22 cellular contexts compared by ENCODE assay signal in genomic region chr1:211344335-211344664, GRCh38. TPM values are rescaled to one million over a fixed set of nuclear protein-coding genes. Genes with fewer than 3 reads are reported as not detected.
DNase-seq lines count a peak whose midpoint lies in the region; ATAC-seq, FAIRE-seq and TF ChIP-seq lines count a peak whose summit lies in the region.
"Had no signal": no experiment of that assay in that cellular context is flagged by ENCODE, and none has a peak within 500 bp of the region (broad histone marks: within the 10 kb centered on the region; RNA-seq: fewer than 3 reads in every experiment).

No MANE protein-coding gene starts in this region.

- peaks cover 51 to 96% (median 76%) of the 10 kb centered on the region in 4 donors for H3K4me1 Mint-ChIP-seq in CD4-positive, CD25-positive, alpha-beta regulatory T cell
- peaks cover 53 to 73% (median 61%) of the 10 kb centered on the region in 3 donors for H3K4me1 Mint-ChIP-seq in IgD-negative memory B cell
- peaks cover 13% of the 10 kb centered on the region for H3K4me1 Mint-ChIP-seq in MCF 10A (ENCODE audit: insufficient read depth, unreplicated experiment)
- H3K4me1 Mint-ChIP-seq: neural crest cell had no signal

- H3K9me3 Mint-ChIP-seq in CD4-positive, CD25-positive, alpha-beta regulatory T cell = peaks cover 0 to 4% (median 0%) of the 10 kb centered on the region in 7 donors
- H3K9me3 Mint-ChIP-seq in IgD-negative memory B cell (no peaks in the 10 kb centered on the region), MCF 10A (ENCODE audit: unreplicated experiment) (no peaks in the 10 kb centered on the region)
- H3K9me3 Mint-ChIP-seq: neural crest cell had no signal

- in situ Hi-C loops in K562 (cut with MboI) = no loop called here

- peak in 1 of 2 donors; percentile 29 for ATAC-seq in CD4-positive, CD25-positive, alpha-beta regulatory T cell (ENCODE audit: low read depth in 2 of 2)
- ATAC-seq in K562 = peak; percentile 63
- ATAC-seq in mucosa of descending colon = peak; percentile 76
- ATAC-seq: left lobe of liver, PC-3, psoas muscle had no signal

- POLR2A ChIA-PET in K562 (lab: Yijun Ruan, JAX) = interaction anchor here (1.2 to 4.5 kb wide), 6 partner anchors 10 to 40 kb away, joined by 3 to 14 read pairs (median 4); no protein-coding TSS in a partner anchor
- POLR2A ChIA-PET in MCF 10A (lab: Yijun Ruan, JAX) = interaction anchor here (0.8 to 1.7 kb wide), 2 partner anchors 10 to 16 kb away, joined by 3 to 4 read pairs; no protein-coding TSS in a partner anchor

- no peak overlapping the region for H3K4me2 ChIP-seq in K562 (ENCODE audit: insufficient read depth, low read length)
- H3K4me2 ChIP-seq: KMS-11 had no signal

- no peak overlapping the region for H3K4me3 ChIP-seq in CD4-positive, CD25-positive, alpha-beta regulatory T cell (ENCODE audit: low read depth, low read length)
- no peak overlapping the region for H3K4me3 ChIP-seq in K562
- H3K4me3 ChIP-seq in mucosa of descending colon = no peak overlapping the region
- H3K4me3 ChIP-seq: psoas muscle had no signal

- peaks cover 14% of the 10 kb centered on the region for H3K36me3 Mint-ChIP-seq in CD4-positive, CD25-positive, alpha-beta regulatory T cell
- peaks cover 4% of the 10 kb centered on the region for H3K36me3 Mint-ChIP-seq in IgD-negative memory B cell
- no peaks in the 10 kb centered on the region for H3K36me3 Mint-ChIP-seq in MCF 10A (ENCODE audit: insufficient read depth, unreplicated experiment)

- intact Hi-C loops in K562 (cut with micrococcal nuclease) (no loop called here), mucosa of descending colon (cut with DNase I, micrococcal nuclease) (no loop called here), MCF 10A (cut with micrococcal nuclease) (no loop called here)

- H3K27me3 ChIP-seq in CD4-positive, CD25-positive, alpha-beta regulatory T cell (ENCODE audit: control insufficient read depth, insufficient read depth, low read length) = no peaks in the 10 kb centered on the region
- H3K27me3 ChIP-seq in K562 (ENCODE audit: control insufficient read depth in 2 of 2, insufficient read depth in 2 of 2, low read length in 2 of 2) = no peaks in the 10 kb centered on the region

- no peak for TF ChIP-seq POLR2A in K562 (conservative IDR thresholded peaks at IDR 0.05)

- TF ChIP-seq RAD21 in K562 (CRISPR knock-in tag; conservative IDR thresholded peaks at IDR 0.05 in 1 of 2, IDR thresholded peaks at IDR 0.05 in 1 of 2) = no peak

- CTCF ChIA-PET in K562 (lab: Yijun Ruan, JAX; ENCODE audit: low intra/inter-chr PET ratio) (no interaction called here), MCF 10A (lab: Yijun Ruan, JAX) (interaction anchor here (0.6 to 6.0 kb wide), 11 partner anchors 10 to 994 kb away, joined by 3 to 34 read pairs (median 5); no protein-coding TSS in a partner anchor)

- no peaks in the 10 kb centered on the region for H4K20me1 ChIP-seq in K562 (replicated peaks; ENCODE audit: control insufficient read depth, insufficient read depth, low read length)

- H3K27ac Mint-ChIP-seq in CD4-positive, CD25-positive, alpha-beta regulatory T cell = peak overlapping the region in 2 of 3 donors; percentile 32 to 77
- H3K27ac Mint-ChIP-seq in IgD-negative memory B cell = peak overlapping the region; percentile 19 to 95 (median 89)
- no peak overlapping the region for H3K27ac Mint-ChIP-seq in MCF 10A (ENCODE audit: low read depth, unreplicated experiment)

- peak overlapping the region in 1 of 4 donors; percentile 59 for H3K4me3 Mint-ChIP-seq in CD4-positive, CD25-positive, alpha-beta regulatory T cell
- H3K4me3 Mint-ChIP-seq in IgD-negative memory B cell = peak overlapping the region in 3 of 4 donors; percentile 55 to 87 (median 76)
- H3K4me3 Mint-ChIP-seq in MCF 10A (ENCODE audit: unreplicated experiment) = no peak overlapping the region
- H3K4me3 Mint-ChIP-seq: activated CD8-positive, alpha-beta memory T cell treated with anti-CD3 and anti-CD28 coated beads, Interleukin-2, amount 10 ng/mL, durations not matched to agents 7 days and 5 days; neural crest cell had no signal

- no peaks in the 10 kb centered on the region for H3K27me3 Mint-ChIP-seq in CD4-positive, CD25-positive, alpha-beta regulatory T cell
- no peaks in the 10 kb centered on the region for H3K27me3 Mint-ChIP-seq in IgD-negative memory B cell
- no peaks in the 10 kb centered on the region for H3K27me3 Mint-ChIP-seq in MCF 10A (ENCODE audit: insufficient read depth, unreplicated experiment)
- H3K27me3 Mint-ChIP-seq: activated CD8-positive, alpha-beta memory T cell treated with anti-CD3 and anti-CD28 coated beads, Interleukin-2, amount 10 ng/mL, durations not matched to agents 7 days and 5 days; stimulated activated naive B cell treated with anti-CD40 and anti-IgM and Interleukin-4, amounts not matched to agents 10 μg/mL and 1 μg/mL and 100 μg/mL, for 72 hours had no signal

- FAIRE-seq in K562 (lab: Jason Lieb, UNC) = no peak

- no peaks in the 10 kb centered on the region for H3K9me1 ChIP-seq in K562 (ENCODE audit: control insufficient read depth, insufficient read depth, low read length)

- no peak for TF ChIP-seq CTCF in K562 (IDR thresholded peaks at IDR 0.05 in 2 of 3, conservative IDR thresholded peaks at IDR 0.05 in 1 of 3; ENCODE audit: insufficient read depth in 2 of 3, low read depth in 1 of 3, low read length in 3 of 3)
- no peak for TF ChIP-seq CTCF in mucosa of descending colon (IDR thresholded peaks at IDR 0.05)
- TF ChIP-seq CTCF in MCF 10A (IDR thresholded peaks at IDR 0.05; ENCODE audit: unreplicated experiment) = no peak

- 11% methylated on average over 4 of the region's 4 CpGs for WGBS in K562 (ENCODE audit: insufficient coverage, low coverage, missing lambda C conversion rate)

- no peak overlapping the region for H3K27ac ChIP-seq in CD4-positive, CD25-positive, alpha-beta regulatory T cell (ENCODE audit: insufficient read depth, low read length, poor library complexity, severe bottlenecking)
- H3K27ac ChIP-seq in K562 (ENCODE audit: extremely low read depth, low read depth, low read length) = no peak overlapping the region
- H3K27ac ChIP-seq: KMS-11, psoas muscle had no signal

- peaks cover 15% of the 10 kb centered on the region for H3K36me3 ChIP-seq in CD4-positive, CD25-positive, alpha-beta regulatory T cell (ENCODE audit: control insufficient read depth, insufficient read depth, low read length)
- no peaks in the 10 kb centered on the region for H3K36me3 ChIP-seq in K562 (ENCODE audit: control insufficient read depth, insufficient read depth, low read length)
- no peaks in the 10 kb centered on the region for H3K36me3 ChIP-seq in mucosa of descending colon (ENCODE audit: low read depth)

- H3K9me3 ChIP-seq in CD4-positive, CD25-positive, alpha-beta regulatory T cell (ENCODE audit: control insufficient read depth in 2 of 2, low read length in 2 of 2) = no peaks in the 10 kb centered on the region
- H3K9me3 ChIP-seq in K562 (replicated peaks; ENCODE audit: control insufficient read depth, insufficient read depth, low read depth, low read length) = no peaks in the 10 kb centered on the region
- no peaks in the 10 kb centered on the region for H3K9me3 ChIP-seq in mucosa of descending colon
- H3K9me3 ChIP-seq: psoas muscle had no signal

- H2AFZ ChIP-seq in K562 (ENCODE audit: low read depth, low read length) = peak overlapping the region; percentile 62; the same call in 1 of the 2 replicates

- H3K4me1 ChIP-seq in CD4-positive, CD25-positive, alpha-beta regulatory T cell (ENCODE audit: control insufficient read depth, insufficient read depth, low read length, poor library complexity, severe bottlenecking) = peaks cover 65% of the 10 kb centered on the region
- peaks cover 3 to 25% of the 10 kb centered on the region in 2 experiments; a peak in 4 of 5 replicates for H3K4me1 ChIP-seq in K562 (replicated peaks in 1 of 2; ENCODE audit: control insufficient read depth in 2 of 2, insufficient read depth in 2 of 2, low read length in 2 of 2)
- H3K4me1 ChIP-seq in mucosa of descending colon (ENCODE audit: low read depth) = peaks cover 18% of the 10 kb centered on the region
- H3K4me1 ChIP-seq: psoas muscle had no signal

- no peak for TF ChIP-seq EP300 in K562 (IDR thresholded peaks at IDR 0.05; ENCODE audit: low read length)

- no peak for DNase-seq in CD4-positive, CD25-positive, alpha-beta regulatory T cell
- DNase-seq in K562 (ENCODE audit: extremely low read depth in 1 of 4, low spot score in 3 of 4) (peak in 1 of 4 experiments; percentile 66), mucosa of descending colon (no peak), MCF 10A (ENCODE audit: unreplicated experiment) (no peak), NCI-H2081 (lab: John Stamatoyannopoulos, UW) (no peak), NCI-H2107 treated with DMSO at 0.1 percent for 48 hours (lab: John Stamatoyannopoulos, UW; ENCODE audit: unreplicated experiment) (no peak)
- DNase-seq in stimulated activated CD4-positive, alpha-beta T cell treated with anti-CD3 and anti-CD28 coated beads, Interleukin-2, amount 100 ng/mL, for 48 hours = no peak
- DNase-seq: activated CD4-positive, alpha-beta T cell treated with anti-CD3 and anti-CD28 coated beads for 1 hour; activated CD8-positive, alpha-beta memory T cell treated with anti-CD3 and anti-CD28 coated beads, Interleukin-2, amount 10 ng/mL, durations not matched to agents 7 days and 5 days; dermis blood vessel endothelial cell; midbrain; NCI-H1694 treated with DMSO at 0.1 percent for 48 hours; NCI-H226; psoas muscle; Right ventricle myocardium superior; stimulated activated CD4-positive, alpha-beta T cell treated with anti-CD3 and anti-CD28 coated beads, Interleukin-1b, Interleukin-23, amount 100 ng/mL, for 48 hours; stimulated activated naive B cell treated with anti-CD40 and anti-IgM and Interleukin-4, amounts not matched to agents 10 μg/mL and 1 μg/mL and 100 μg/mL, for 72 hours had no signal

- H3K9ac ChIP-seq in K562 (ENCODE audit: insufficient read depth in 1 of 2, low read depth in 2 of 2, low read length in 2 of 2) = no peak overlapping the region
- H3K9ac ChIP-seq: KMS-11 had no signal

- BruUV-seq in K562 (replicated peaks; lab: Mats Ljungman, UMichigan) (no TSS peak), MCF 10A (replicated peaks; lab: Mats Ljungman, UMichigan) (no TSS peak)

- no peaks in the 10 kb centered on the region for H3K79me2 ChIP-seq in K562 (ENCODE audit: control insufficient read depth, insufficient read depth, low read length)

RNA-seq across cellular contexts. Expression of gene TRAF5, which starts 17.7 kb away (rescaled TPM):
- 58.3 TPM for total RNA-seq in CD4-positive, CD25-positive, alpha-beta regulatory T cell
- polyA plus RNA-seq in CD4-positive, CD25-positive, alpha-beta regulatory T cell = 10 to 100 TPM; 34.4 to 41.7 (median 38.3) TPM
- polyA plus RNA-seq in IgD-negative memory B cell (78.6 TPM), K562 (2011; rRNA removed) (5.3 and 5.8 TPM in 2 replicates), K562 (2014; fragmentation: Illumina TruSeq; extraction: Trizol) (5.9 and 7.4 TPM in 2 replicates), K562 (2014; fragmentation: Nextera tagmentation; extraction: Ambion mirVana) (1 to 10 TPM; 2.0 to 2.8 TPM), K562 (2014; rRNA removed) (5.9 and 6.7 TPM in 2 replicates)
- 14.9 and 15.0 TPM in 2 replicates for total RNA-seq in K562 (2011; cell fraction: chromatin; rRNA removed; ENCODE audit: low replicate concordance)
- total RNA-seq in K562 (2011; cell fraction: nucleolus; rRNA removed) = 7.1 and 7.5 TPM in 2 replicates
- total RNA-seq in K562 (2011; cell fraction: nucleoplasm; rRNA removed) = 11.6 and 16.0 TPM in 2 replicates
- total RNA-seq in K562 (2014; rRNA removed) (5.1 and 5.2 TPM in 2 replicates), K562 (2014; rRNA removed; fragmentation: Illumina TruSeq; extraction: Trizol) (4.8 and 5.5 TPM in 2 replicates), K562 (2015; rRNA removed; fragmentation: Illumina TruSeq; extraction: Trizol) (8.9 and 9.3 TPM in 2 replicates), K562 (2021) (5.4 and 5.7 TPM in 2 replicates), mucosa of descending colon (10 to 100 TPM; 19.4 to 28.5 (median 23.9) TPM), MCF 10A (2022) (16.0 and 17.8 TPM in 2 replicates)
- polyA plus RNA-seq in K562 (2011; cell fraction: cytosol; rRNA removed) = 2.0 and 3.5 TPM in 2 replicates
- polyA plus RNA-seq in K562 (2011; cell fraction: nucleus; rRNA removed) = 21.1 and 28.3 TPM in 2 replicates
- 5.0 and 7.9 TPM in 2 replicates for polyA plus RNA-seq in K562 (2012)
- 4.8 and 5.0 TPM in 2 replicates for polyA minus RNA-seq in K562 (2011; rRNA and poly(A)+ RNA removed)
- polyA minus RNA-seq in K562 (2011; cell fraction: cytosol; rRNA and poly(A)+ RNA removed) = 2.2 and 2.5 TPM in 2 replicates
- 5.5 and 7.7 TPM in 2 replicates for polyA minus RNA-seq in K562 (2011; cell fraction: nucleus; rRNA and poly(A)+ RNA removed)
